Comparison of ENCODE assay signal across 7 cellular contexts in genomic region chr16:30876867-30877266, GRCh38. TPM values are rescaled to one million over a fixed set of nuclear protein-coding genes. Genes with fewer than 3 reads are reported as not detected.
DNase-seq lines count a peak whose midpoint lies in the region; TF ChIP-seq lines count a peak whose summit lies in the region.

No MANE protein-coding gene starts in this region.

- H4K20me1 ChIP-seq in fibroblast of lung (ENCODE audit: control insufficient read depth, extremely low read depth, insufficient read depth, low read length), result no peaks in the 10 kb centered on the region

- TF ChIP-seq POLR2A in Peyer's patch (IDR thresholded peaks at IDR 0.05), result no peak

- no peaks in the 10 kb centered on the region for H3K36me3 ChIP-seq in H7 (replicated peaks; ENCODE audit: control insufficient read depth, insufficient read depth, low read length)
- no peaks in the 10 kb centered on the region for H3K36me3 ChIP-seq in Peyer's patch
- H3K36me3 ChIP-seq in fibroblast of lung (ENCODE audit: control insufficient read depth, insufficient read depth, low read length), result peaks cover 2% of the 10 kb centered on the region
- H3K36me3 ChIP-seq in skeletal muscle satellite cell (ENCODE audit: insufficient read depth, low read length), result no peaks in the 10 kb centered on the region

- peaks cover 3 to 27% (median 15%) of the 10 kb centered on the region in 4 donors for H3K4me1 ChIP-seq in Peyer's patch
- H3K4me1 ChIP-seq in fibroblast of lung (ENCODE audit: control insufficient read depth, extremely low read depth, insufficient read depth, low read length), result peaks cover 7% of the 10 kb centered on the region
- H3K4me1 ChIP-seq in skeletal muscle satellite cell (ENCODE audit: control insufficient read depth, insufficient read depth, low read length), result peaks cover 14% of the 10 kb centered on the region

- H3K4me2 ChIP-seq in fibroblast of lung (ENCODE audit: extremely low read depth, insufficient read depth, low read length) (peak overlapping the region; percentile 87), skeletal muscle satellite cell (ENCODE audit: low read length) (peak overlapping the region; percentile 95)

- peaks cover 20% of the 10 kb centered on the region for H3K27me3 ChIP-seq in H7 (ENCODE audit: control insufficient read depth, insufficient read depth, low read length)
- no peaks in the 10 kb centered on the region for H3K27me3 ChIP-seq in Peyer's patch
- H3K27me3 ChIP-seq in fibroblast of lung (ENCODE audit: control insufficient read depth, insufficient read depth, low read length), result no peaks in the 10 kb centered on the region
- H3K27me3 ChIP-seq in skeletal muscle satellite cell (ENCODE audit: control insufficient read depth, insufficient read depth, low read length), result no peaks in the 10 kb centered on the region

- H3K9me3 ChIP-seq in Peyer's patch (no peaks in the 10 kb centered on the region), fibroblast of lung (ENCODE audit: control insufficient read depth, insufficient read depth, low read depth, low read length) (no peaks in the 10 kb centered on the region), skeletal muscle satellite cell (replicated peaks; ENCODE audit: low read length) (no peaks in the 10 kb centered on the region)

- peaks cover 10% of the 10 kb centered on the region for H3K79me2 ChIP-seq in fibroblast of lung (ENCODE audit: control insufficient read depth, insufficient read depth, low read length)

- TF ChIP-seq CTCF in Peyer's patch (IDR thresholded peaks at IDR 0.05) (peak in 1 of 6 experiments; percentile 2), fibroblast of lung (conservative IDR thresholded peaks at IDR 0.05 in 1 of 2, IDR thresholded peaks at IDR 0.05 in 1 of 2; ENCODE audit: low read depth in 1 of 2, low read length in 2 of 2) (no peak)

- no peak overlapping the region for H2AFZ ChIP-seq in fibroblast of lung (ENCODE audit: low read length)

- peak overlapping the region; percentile 89 to 94 (median 91) for H3K27ac ChIP-seq in Peyer's patch
- peak overlapping the region; percentile 77 for H3K27ac ChIP-seq in fibroblast of lung (ENCODE audit: insufficient read depth, low read length)

- H3K9ac ChIP-seq in fibroblast of lung (ENCODE audit: insufficient read depth, low read length) (no peak overlapping the region), skeletal muscle satellite cell (ENCODE audit: low read depth, low read length) (peak overlapping the region; percentile 88)

- peak overlapping the region; percentile 6; the same call in 1 of the 2 replicates for H3K4me3 ChIP-seq in H7 (ENCODE audit: insufficient read depth, low read depth, low read length)
- H3K4me3 ChIP-seq in Peyer's patch, result peak overlapping the region in 2 of 4 donors; percentile 80 to 81
- H3K4me3 ChIP-seq in fibroblast of lung (replicated peaks in 1 of 4; ENCODE audit: control extremely low read depth in 1 of 4, insufficient read depth in 1 of 4, low read depth in 3 of 4, low read length in 4 of 4), result peak overlapping the region in 3 of 4 experiments; percentile 50 to 90 (median 88)
- peak overlapping the region; percentile 92 for H3K4me3 ChIP-seq in skeletal muscle satellite cell (ENCODE audit: low read length)

- DNase-seq in H7, result peak; percentile 80
- DNase-seq in Peyer's patch, result no peak
- no peak for DNase-seq in fibroblast of lung (ENCODE audit: low read depth in 2 of 2)
- no peak for DNase-seq in NCI-H2196 (lab: John Stamatoyannopoulos, UW; ENCODE audit: unreplicated experiment)
- no peak for DNase-seq in CD1c-positive myeloid dendritic cell (ENCODE audit: extremely low spot score)
- DNase-seq in kidney glomerular epithelial cell (lab: John Stamatoyannopoulos, UW), result no peak

RNA-seq across cellular contexts. Expression of gene BCL7C, which starts 17.0 kb away (rescaled TPM):
- 16.4 and 35.5 TPM in 2 replicates for total RNA-seq in H7 (2014; rRNA removed; shearing (Covaris generic))
- total RNA-seq in Peyer's patch (10 to 100 TPM; 12.1 to 23.9 (median 17.8) TPM), fibroblast of lung (28.2 and 31.3 TPM in 2 replicates)
- polyA plus RNA-seq in fibroblast of lung, result 24.8 and 25.6 TPM in 2 replicates
- polyA plus RNA-seq in fibroblast of lung (2012), result 31.0 and 45.2 TPM in 2 replicates
- polyA minus RNA-seq in fibroblast of lung (ENCODE audit: low replicate concordance), result 5.8 and 9.5 TPM in 2 replicates
- 40.3 and 42.8 TPM in 2 replicates for total RNA-seq in skeletal muscle satellite cell (2012; rRNA removed)

RNA-seq across cellular contexts. Expression of gene CTF1, which starts 19.5 kb away (rescaled TPM):
- 2.0 TPM in 2 replicates for total RNA-seq in H7 (2014; rRNA removed; shearing (Covaris generic))
- total RNA-seq in Peyer's patch (1 to 10 TPM in 1 of 4 donors, not detected in 3; 1.2 TPM), fibroblast of lung (1.8 and 5.3 TPM in 2 replicates)
- 8.8 and 9.8 TPM in 2 replicates for polyA plus RNA-seq in fibroblast of lung
- polyA plus RNA-seq in fibroblast of lung (2012), result 9.3 and 10.5 TPM in 2 replicates
- polyA minus RNA-seq in fibroblast of lung (ENCODE audit: low replicate concordance), result 19.1 and 31.8 TPM in 2 replicates
- total RNA-seq in skeletal muscle satellite cell (2012; rRNA removed), result 0.87 and 1.3 TPM in 2 replicates

RNA-seq across cellular contexts. Expression of gene FBXL19, which starts 46.5 kb away (rescaled TPM):
- 78.3 and 89.8 TPM in 2 replicates for total RNA-seq in H7 (2014; rRNA removed; shearing (Covaris generic))
- total RNA-seq in Peyer's patch, result 10 to 100 TPM; 25.0 to 51.2 (median 47.9) TPM
- 13.1 and 14.5 TPM in 2 replicates for total RNA-seq in fibroblast of lung
- polyA plus RNA-seq in fibroblast of lung, result 3.1 and 3.9 TPM in 2 replicates
- 9.6 and 12.5 TPM in 2 replicates for polyA plus RNA-seq in fibroblast of lung (2012)
- 6.6 and 7.8 TPM in 2 replicates for polyA minus RNA-seq in fibroblast of lung (ENCODE audit: low replicate concordance)
- 21.8 and 23.6 TPM in 2 replicates for total RNA-seq in skeletal muscle satellite cell (2012; rRNA removed)
